In the genomic region with DNA sequence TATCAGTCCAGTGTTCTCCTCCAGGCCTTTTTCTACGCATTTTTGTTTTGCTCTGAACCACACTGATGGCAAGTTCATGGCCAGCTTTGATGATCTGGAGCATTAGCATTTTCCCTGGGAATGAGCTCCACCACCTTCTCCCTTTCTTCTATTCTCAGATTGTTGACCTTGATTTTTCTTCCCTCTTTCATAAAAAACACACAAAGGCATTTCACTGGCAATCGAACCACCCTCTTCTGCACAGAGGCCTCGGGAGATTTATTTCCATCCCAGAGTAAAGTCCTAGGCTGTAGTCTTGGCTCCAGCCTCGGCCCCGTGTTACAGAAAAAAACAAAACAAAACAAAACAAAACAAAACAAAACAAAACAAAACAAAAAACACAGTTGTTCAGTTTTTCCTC, we compare ENCODE assay signal across 23 cellular contexts. TPM values are rescaled to one million over a fixed set of nuclear protein-coding genes. Genes with fewer than 3 reads are reported as not detected.
"Had no signal": no experiment of that assay in that cellular context is flagged by ENCODE, and none has a peak within 500 bp of the region (broad histone marks: within the 10 kb centered on the region; RNA-seq: fewer than 3 reads in every experiment).

No MANE protein-coding gene starts in this region.

- H3K36me3 ChIP-seq: esophagus muscularis mucosa, gastroesophageal sphincter, sigmoid colon, thoracic aorta had no signal

- H3K36me3 Mint-ChIP-seq: natural killer cell treated with Interleukin-12 subunit alpha and Interleukin-12 subunit beta and Interleukin-15 and Interleukin-18, amount 100 ng/mL, for 72 hours; stimulated activated naive B cell treated with anti-CD40 and anti-IgM and Interleukin-4, amounts not matched to agents 10 μg/mL and 1 μg/mL and 100 μg/mL, for 72 hours had no signal

- H3K27me3 ChIP-seq: sigmoid colon had no signal

- H3K4me3 Mint-ChIP-seq: dendritic cell treated with granulocyte-macrophage colony-stimulating factor and Interleukin-4, amounts not matched to agents 40 ng/mL and 50 ng/mL, for 4 days; effector memory CD8-positive, alpha-beta T cell; natural killer cell treated with Interleukin-12 subunit alpha and Interleukin-12 subunit beta and Interleukin-15 and Interleukin-18, amount 100 ng/mL, for 72 hours; stimulated activated naive B cell treated with anti-CD40 and anti-IgM and Interleukin-4, amounts not matched to agents 10 μg/mL and 1 μg/mL and 100 μg/mL, for 72 hours; stimulated activated naive CD8-positive, alpha-beta T cell treated with anti-CD3 and anti-CD28 coated beads, Interleukin-15, amount 100 ng/mL, for 72 hours had no signal

- H3K9me3 Mint-ChIP-seq: dendritic cell treated with granulocyte-macrophage colony-stimulating factor and Interleukin-4, amounts not matched to agents 40 ng/mL and 50 ng/mL, for 4 days; effector memory CD8-positive, alpha-beta T cell; natural killer cell treated with Interleukin-12 subunit alpha and Interleukin-12 subunit beta and Interleukin-15 and Interleukin-18, amount 100 ng/mL, for 72 hours; stimulated activated naive B cell treated with anti-CD40 and anti-IgM and Interleukin-4, amounts not matched to agents 10 μg/mL and 1 μg/mL and 100 μg/mL, for 72 hours; stimulated activated naive CD8-positive, alpha-beta T cell treated with anti-CD3 and anti-CD28 coated beads, Interleukin-15, amount 100 ng/mL, for 72 hours had no signal

- H3K4me1 ChIP-seq: esophagus muscularis mucosa, gastroesophageal sphincter, sigmoid colon had no signal

- H3K4me1 Mint-ChIP-seq: stimulated activated naive CD8-positive, alpha-beta T cell treated with anti-CD3 and anti-CD28 coated beads, Interleukin-15, amount 100 ng/mL, for 72 hours had no signal

- H3K27ac ChIP-seq: epithelial cell of prostate, esophagus muscularis mucosa, gastroesophageal sphincter, sigmoid colon, skin epidermis, thoracic aorta had no signal

- DNase-seq: effector memory CD8-positive, alpha-beta T cell; foreskin fibroblast; glutamatergic neuron; islet precursor cell; mammary epithelial cell; posterior cingulate gyrus; sigmoid colon; stimulated activated CD4-positive, alpha-beta T cell treated with anti-CD3 and anti-CD28 coated beads, Interleukin-2, amount 100 ng/mL, for 24 hours; stimulated activated CD4-positive, alpha-beta T cell treated with anti-CD3 and anti-CD28 coated beads, Interleukin-4, amount 100 ng/mL, for 4 hours; stimulated activated naive B cell treated with anti-CD40 and anti-IgM and Interleukin-4, amounts not matched to agents 10 μg/mL and 1 μg/mL and 100 μg/mL, for 72 hours; stimulated activated naive CD8-positive, alpha-beta T cell treated with anti-CD3 and anti-CD28 coated beads, Interleukin-15, amount 100 ng/mL, for 72 hours; trophoblast cell had no signal

- H3K9me3 ChIP-seq: esophagus muscularis mucosa, gastroesophageal sphincter, sigmoid colon, thoracic aorta had no signal

- H3K4me3 ChIP-seq: esophagus muscularis mucosa, gastroesophageal sphincter, sigmoid colon, skin epidermis, thoracic aorta had no signal

- ATAC-seq: effector memory CD8-positive, alpha-beta T cell; gastroesophageal sphincter; natural killer cell treated with Interleukin-12 subunit alpha and Interleukin-12 subunit beta and Interleukin-15 and Interleukin-18, amount 100 ng/mL, for 72 hours; stimulated activated naive B cell treated with anti-CD40 and anti-IgM and Interleukin-4, amounts not matched to agents 10 μg/mL and 1 μg/mL and 100 μg/mL, for 72 hours; stimulated activated naive CD8-positive, alpha-beta T cell treated with anti-CD3 and anti-CD28 coated beads, Interleukin-15, amount 100 ng/mL, for 72 hours had no signal

- H3K27ac Mint-ChIP-seq: dendritic cell treated with granulocyte-macrophage colony-stimulating factor and Interleukin-4, amounts not matched to agents 40 ng/mL and 50 ng/mL, for 4 days; effector memory CD8-positive, alpha-beta T cell; natural killer cell treated with Interleukin-12 subunit alpha and Interleukin-12 subunit beta and Interleukin-15 and Interleukin-18, amount 100 ng/mL, for 72 hours; stimulated activated naive B cell treated with anti-CD40 and anti-IgM and Interleukin-4, amounts not matched to agents 10 μg/mL and 1 μg/mL and 100 μg/mL, for 72 hours had no signal

RNA-seq across cellular contexts. Expression of gene RNF186, which starts 29.6 kb away (rescaled TPM):
- total RNA-seq: esophagus muscularis mucosa; gastroesophageal sphincter; mammary epithelial cell; myocyte; natural killer cell treated with Interleukin-12 subunit alpha and Interleukin-12 subunit beta and Interleukin-15 and Interleukin-18, amount 100 ng/mL, for 72 hours; omental fat pad; pulmonary artery endothelial cell; sigmoid colon; subcutaneous adipose tissue; thoracic aorta had no signal
- polyA plus RNA-seq: mammary epithelial cell had no signal
